ENCODE assay signal across 17 cellular contexts in the genomic region with DNA sequence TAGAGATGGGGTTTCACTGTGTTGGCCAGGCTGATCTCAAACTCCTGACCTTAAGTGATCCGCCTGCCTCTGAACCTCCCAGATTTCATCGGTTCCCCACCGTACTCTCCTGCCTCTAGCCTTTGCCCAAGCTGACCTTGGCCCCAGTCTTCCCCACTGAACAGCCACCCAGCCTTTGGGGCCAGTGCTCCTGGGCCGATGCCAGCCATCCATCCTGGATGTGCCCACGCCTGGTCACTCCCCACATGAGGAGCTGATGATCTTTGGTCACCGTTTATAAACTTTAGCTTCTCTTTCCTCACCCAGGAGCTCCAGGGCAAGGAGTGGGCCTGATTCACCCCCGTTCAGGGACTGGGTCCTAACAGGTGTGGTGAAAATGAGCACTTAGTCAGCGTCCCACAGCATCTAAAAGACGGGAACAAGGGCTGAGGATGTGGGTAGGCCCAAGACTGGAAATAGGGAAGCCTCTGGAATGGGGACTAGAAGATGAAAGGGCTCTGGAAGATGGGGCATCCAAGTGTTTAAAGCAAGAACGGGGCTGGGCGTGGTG. TPM values are rescaled to one million over a fixed set of nuclear protein-coding genes. Genes with fewer than 3 reads are reported as not detected.
DNase-seq lines count a peak whose midpoint lies in the region; ATAC-seq and TF ChIP-seq lines count a peak whose summit lies in the region.
"Had no signal": no experiment of that assay in that cellular context is flagged by ENCODE, and none has a peak within 500 bp of the region (broad histone marks: within the 10 kb centered on the region; RNA-seq: fewer than 3 reads in every experiment).

No MANE protein-coding gene starts in this region.

- no peak overlapping the region for H3K4me3 Mint-ChIP-seq in memory B cell
- H3K4me3 Mint-ChIP-seq: activated CD8-positive, alpha-beta T cell treated with anti-CD3 and anti-CD28 coated beads for 36 hours; CD4-positive, alpha-beta memory T cell; stimulated activated memory B cell treated with anti-CD40 and anti-IgM and Interleukin-4, amounts not matched to agents 10 μg/mL and 1 μg/mL and 100 μg/mL, for 72 hours had no signal

- no TSS peak for BruUV-seq in mammary epithelial cell (replicated peaks; lab: Mats Ljungman, UMichigan)

- no peaks in the 10 kb centered on the region for H4K20me1 ChIP-seq in mammary epithelial cell (ENCODE audit: insufficient read depth, low read length)

- peaks cover 63% of the 10 kb centered on the region for H3K4me1 ChIP-seq in mammary epithelial cell (ENCODE audit: insufficient read depth, low read length)

- H3K9me3 ChIP-seq in mammary epithelial cell (replicated peaks; ENCODE audit: insufficient read depth, low read length) = no peaks in the 10 kb centered on the region

- H3K27ac ChIP-seq in mammary epithelial cell (ENCODE audit: insufficient read depth, low read depth, low read length) (no peak overlapping the region), substantia nigra (ENCODE audit: low read depth, low read length, poor library complexity, severe bottlenecking) (peak overlapping the region; percentile 49)
- H3K27ac ChIP-seq: KMS-11 had no signal

- 40% methylated on average over 10 of the region's 11 CpGs for WGBS in mammary epithelial cell (ENCODE audit: low coverage, missing lambda C conversion rate)

- peaks cover 15% of the 10 kb centered on the region for H3K27me3 Mint-ChIP-seq in memory B cell

- dilution Hi-C loops in mammary epithelial cell (cut with HindIII; ENCODE audit: low sequenced_read_pairs) = no loop called here

- intact Hi-C loops in mammary epithelial cell (cut with micrococcal nuclease) = loop anchor here (2.0 to 5.0 kb wide), 2 partner anchors 24 to 51 kb away; partner anchors contain the start of gene GTF2IRD1

- DNase-seq in HT-29 (ENCODE audit: low spot score) (peak; percentile 35), mammary epithelial cell (peak; percentile 75), memory B cell (ENCODE audit: low spot score in 2 of 2) (no peak), substantia nigra (lab: John Stamatoyannopoulos, UW) (no peak), MV-4-11 (lab: John Stamatoyannopoulos, UW) (no peak), GM20000 (ENCODE audit: low spot score) (no peak), NCI-H2227 treated with DMSO at 0.1 percent for 48 hours (lab: John Stamatoyannopoulos, UW) (no peak)
- DNase-seq in stimulated activated CD4-positive, alpha-beta T cell treated with anti-CD3 and anti-CD28 coated beads, Interleukin-4, amount 100 ng/mL, for 4 hours = no peak
- DNase-seq: activated CD8-positive, alpha-beta T cell treated with anti-CD3 and anti-CD28 coated beads for 36 hours; activated naive CD4-positive, alpha-beta T cell; CD4-positive, alpha-beta memory T cell; central memory CD4-positive, alpha-beta T cell; GF-D8; NCI-H1930; T1000 had no signal

- H3K27ac Mint-ChIP-seq in memory B cell = peak overlapping the region; percentile 21
- H3K27ac Mint-ChIP-seq: activated CD8-positive, alpha-beta T cell treated with anti-CD3 and anti-CD28 coated beads for 36 hours; CD4-positive, alpha-beta memory T cell; stimulated activated memory B cell treated with anti-CD40 and anti-IgM and Interleukin-4, amounts not matched to agents 10 μg/mL and 1 μg/mL and 100 μg/mL, for 72 hours had no signal

- TF ChIP-seq CTCF in mammary epithelial cell (conservative IDR thresholded peaks at IDR 0.05 in 1 of 2, IDR thresholded peaks at IDR 0.05 in 1 of 2; ENCODE audit: extremely low read depth in 1 of 2, insufficient read depth in 1 of 2, low read depth in 1 of 2, low read length in 2 of 2) (no peak), GM20000 (IDR thresholded peaks at IDR 0.05; ENCODE audit: extremely low read depth, missing control alignments) (no peak)

- in situ Hi-C loops in mammary epithelial cell (cut with MboI; ENCODE audit: low sequenced_read_pairs in 2 of 2) = no loop called here

- no peaks in the 10 kb centered on the region for H3K9me3 Mint-ChIP-seq in memory B cell
- H3K9me3 Mint-ChIP-seq: activated CD8-positive, alpha-beta T cell treated with anti-CD3 and anti-CD28 coated beads for 36 hours; CD4-positive, alpha-beta memory T cell; stimulated activated memory B cell treated with anti-CD40 and anti-IgM and Interleukin-4, amounts not matched to agents 10 μg/mL and 1 μg/mL and 100 μg/mL, for 72 hours had no signal

- H3K36me3 Mint-ChIP-seq in memory B cell = no peaks in the 10 kb centered on the region
- H3K36me3 Mint-ChIP-seq: CD4-positive, alpha-beta memory T cell; stimulated activated memory B cell treated with anti-CD40 and anti-IgM and Interleukin-4, amounts not matched to agents 10 μg/mL and 1 μg/mL and 100 μg/mL, for 72 hours had no signal

- H2AFZ ChIP-seq in mammary epithelial cell (ENCODE audit: low read depth, low read length) = no peak overlapping the region

- H3K27me3 ChIP-seq in mammary epithelial cell (ENCODE audit: insufficient read depth, low read length) = no peaks in the 10 kb centered on the region

- CTCF ChIA-PET in mammary epithelial cell (lab: Charles Lee; ENCODE audit: low non-redundant PET) = interaction anchor here (0.6 kb wide), 2 partner anchors 76 to 159 kb away, joined by 3 to 5 read pairs; no protein-coding TSS in a partner anchor

- H3K4me1 Mint-ChIP-seq in memory B cell = peaks cover 19% of the 10 kb centered on the region

- H3K4me3 ChIP-seq in mammary epithelial cell (replicated peaks in 1 of 3; ENCODE audit: insufficient read depth in 1 of 3, low read depth in 2 of 3, low read length in 3 of 3) = no peak overlapping the region

- H3K36me3 ChIP-seq in mammary epithelial cell (ENCODE audit: insufficient read depth, low read length) = no peaks in the 10 kb centered on the region

- no peak overlapping the region for H3K9ac ChIP-seq in mammary epithelial cell (ENCODE audit: insufficient read depth, low read length)
- H3K9ac ChIP-seq: KMS-11 had no signal

- no peak overlapping the region for H3K4me2 ChIP-seq in mammary epithelial cell (ENCODE audit: insufficient read depth, low read depth, low read length)
- H3K4me2 ChIP-seq: KMS-11 had no signal

- H3K79me2 ChIP-seq in mammary epithelial cell (ENCODE audit: insufficient read depth, low read length) = peaks cover 29% of the 10 kb centered on the region

- ATAC-seq in memory B cell (ENCODE audit: low read depth) = no peak
- ATAC-seq: activated CD8-positive, alpha-beta T cell treated with anti-CD3 and anti-CD28 coated beads for 36 hours; stimulated activated memory B cell treated with anti-CD40 and anti-IgM and Interleukin-4, amounts not matched to agents 10 μg/mL and 1 μg/mL and 100 μg/mL, for 72 hours had no signal

RNA-seq across cellular contexts. Expression of gene GTF2IRD1, which starts 22.9 kb away (rescaled TPM):
- 34.6 and 41.5 TPM in 2 replicates for total RNA-seq in HT-29 (2014; rRNA removed; shearing (Covaris generic))
- total RNA-seq in mammary epithelial cell = 10 to 100 TPM; 21.0 to 35.1 TPM
- 10.4 TPM for polyA plus RNA-seq in mammary epithelial cell
- 23.3 TPM for polyA minus RNA-seq in mammary epithelial cell

Comparison
In these comparisons a context has a peak if more than half of its experiments do, and no peak if none do; other contexts are left out.
1. DNase-seq: peak in HT-29 (single experiment) and mammary epithelial cell (single experiment); none in memory B cell (0 of 2), substantia nigra (0 of 49), MV-4-11 (single experiment), stimulated activated CD4-positive, alpha-beta T cell treated with anti-CD3 and anti-CD28 coated beads, Interleukin-4, amount 100 ng/mL, for 4 hours (0 of 2), GM20000 (single experiment) and NCI-H2227 treated with DMSO at 0.1 percent for 48 hours (single experiment).